In genomic region chr11:88335284-88335683, GRCh38 we compare ENCODE assay signal across 9 cellular contexts. TPM values are rescaled to one million over a fixed set of nuclear protein-coding genes. Genes with fewer than 3 reads are reported as not detected.
DNase-seq lines count a peak whose midpoint lies in the region; ATAC-seq and TF ChIP-seq lines count a peak whose summit lies in the region.
"Had no signal": no experiment of that assay in that cellular context is flagged by ENCODE, and none has a peak within 500 bp of the region (broad histone marks: within the 10 kb centered on the region; RNA-seq: fewer than 3 reads in every experiment).

No MANE protein-coding gene starts in this region.

- no peak overlapping the region for H3K4me3 ChIP-seq in skeletal muscle satellite cell (ENCODE audit: low read length)

- no peak for TF ChIP-seq CTCF in RWPE1 (conservative IDR thresholded peaks at IDR 0.05; ENCODE audit: low read depth)

- POLR2A ChIA-PET in RWPE1 (lab: Yijun Ruan, JAX; ENCODE audit: low non-redundant PET), result no interaction called here

- H3K27ac ChIP-seq in RWPE1 (peak overlapping the region; percentile 70), epithelial cell of prostate (peak overlapping the region; percentile 3)

- peaks cover 17% of the 10 kb centered on the region for H3K36me3 ChIP-seq in skeletal muscle satellite cell (ENCODE audit: insufficient read depth, low read length)

- H3K9me3 ChIP-seq in skeletal muscle satellite cell (replicated peaks; ENCODE audit: low read length), result no peaks in the 10 kb centered on the region

- no peak overlapping the region for H3K9ac ChIP-seq in skeletal muscle satellite cell (ENCODE audit: low read depth, low read length)

- H3K27me3 ChIP-seq in skeletal muscle satellite cell (ENCODE audit: control insufficient read depth, insufficient read depth, low read length), result no peaks in the 10 kb centered on the region

- CTCF ChIA-PET in RWPE1 (lab: Yijun Ruan, JAX), result no interaction called here

- no peak for ATAC-seq in esophagus mucosa
- ATAC-seq in HG03097 (IDR thresholded peaks at IDR 0.05; ENCODE audit: low FRiP score, unreplicated experiment), result no peak

- peak overlapping the region; percentile 22 for H3K4me2 ChIP-seq in skeletal muscle satellite cell (ENCODE audit: low read length)

- DNase-seq in SIG-M5 treated with dmso at 0.1 percent for 504 hours (lab: John Stamatoyannopoulos, UW; ENCODE audit: unreplicated experiment) (peak; percentile 17), SIG-M5 (lab: John Stamatoyannopoulos, UW) (no peak), RWPE1 (ENCODE audit: low spot score) (no peak), epithelial cell of prostate (ENCODE audit: low read depth, low spot score) (no peak), RPMI8226 (no peak)
- DNase-seq: NCI-H774 had no signal

- H3K4me1 ChIP-seq in skeletal muscle satellite cell (ENCODE audit: control insufficient read depth, insufficient read depth, low read length), result peaks cover 14% of the 10 kb centered on the region

RNA-seq across cellular contexts. Expression of gene CTSC, which starts 2.3 kb away (rescaled TPM):
- 165 and 222 TPM in 2 replicates for total RNA-seq in skeletal muscle satellite cell (2012; rRNA removed)
- total RNA-seq in esophagus mucosa, result 86.4 TPM
